ENCODE assay signal across 8 cellular contexts in genomic region chr7:49852619-49853462, GRCh38.
DNase-seq lines count a peak whose midpoint lies in the region; ATAC-seq, FAIRE-seq and TF ChIP-seq lines count a peak whose summit lies in the region.

No MANE protein-coding gene starts in this region.

- TF ChIP-seq CTCF in foreskin fibroblast (IDR thresholded peaks at IDR 0.05; ENCODE audit: low read depth, low read length) (peak; percentile 63), osteocyte (IDR thresholded peaks at IDR 0.05) (peak; percentile 67)

- no peak overlapping the region for H3K4me3 ChIP-seq in foreskin fibroblast (ENCODE audit: low read depth in 1 of 2, low read length in 2 of 2)

- no peak overlapping the region for H3K27ac Mint-ChIP-seq in osteocyte (ENCODE audit: unreplicated experiment)

- H3K9me3 Mint-ChIP-seq in osteocyte (ENCODE audit: unreplicated experiment) = peaks cover 4% of the 10 kb centered on the region

- peak; percentile 60 for FAIRE-seq in TTC549 (lab: Jason Lieb, UNC)

- H3K36me3 Mint-ChIP-seq in osteocyte (ENCODE audit: unreplicated experiment) = no peaks in the 10 kb centered on the region

- no peaks in the 10 kb centered on the region for H3K4me1 Mint-ChIP-seq in osteocyte (ENCODE audit: unreplicated experiment)

- ATAC-seq in GM18517 (IDR thresholded peaks at IDR 0.05; ENCODE audit: unreplicated experiment) (peak; percentile 82), HG02884 (IDR thresholded peaks at IDR 0.05; ENCODE audit: unreplicated experiment) (peak; percentile 89)

- no peak overlapping the region for H3K4me3 Mint-ChIP-seq in osteocyte (ENCODE audit: unreplicated experiment)

- H3K27me3 Mint-ChIP-seq in osteocyte (ENCODE audit: unreplicated experiment) = no peaks in the 10 kb centered on the region

- DNase-seq in CD1c-positive myeloid dendritic cell (ENCODE audit: extremely low spot score) = peak; percentile 51
- DNase-seq in NCI-H146 treated with DMSO at 0.1 percent for 48 hours (lab: John Stamatoyannopoulos, UW; ENCODE audit: unreplicated experiment) = peak; percentile 4
- DNase-seq in foreskin fibroblast = peak in 1 of 2 donors; percentile 19
- DNase-seq in osteocyte (ENCODE audit: extremely low spot score, unreplicated experiment) = no peak
- no peak for DNase-seq in activated naive CD4-positive, alpha-beta T cell (lab: John Stamatoyannopoulos, UW)

Comparison
In these comparisons a context has a peak if more than half of its experiments do, and no peak if none do; other contexts are left out.
1. DNase-seq: peak in CD1c-positive myeloid dendritic cell (single experiment) and NCI-H146 treated with DMSO at 0.1 percent for 48 hours (single experiment); none in osteocyte (single experiment) and activated naive CD4-positive, alpha-beta T cell (0 of 4).